ENCODE assay signal across 29 cellular contexts in genomic region chr18:73697395-73697794, GRCh38.
"Had no signal": no experiment of that assay in that cellular context is flagged by ENCODE, and none has a peak within 500 bp of the region (broad histone marks: within the 10 kb centered on the region; RNA-seq: fewer than 3 reads in every experiment).

No MANE protein-coding gene starts in this region.

- H3K4me1 ChIP-seq: colonic mucosa, esophagus muscularis mucosa, esophagus squamous epithelium, gastrocnemius medialis, gastroesophageal sphincter, heart left ventricle, heart right ventricle had no signal

- H3K4me3 Mint-ChIP-seq: dendritic cell treated with granulocyte-macrophage colony-stimulating factor and Interleukin-4, amounts not matched to agents 40 ng/mL and 50 ng/mL, for 4 days; effector memory CD8-positive, alpha-beta T cell; endodermal cell had no signal

- H3K9me3 Mint-ChIP-seq: dendritic cell treated with granulocyte-macrophage colony-stimulating factor and Interleukin-4, amounts not matched to agents 40 ng/mL and 50 ng/mL, for 4 days; endodermal cell had no signal

- ATAC-seq: effector memory CD8-positive, alpha-beta T cell; esophagus mucosa; foreskin keratinocyte; gastrocnemius medialis; gastroesophageal sphincter; heart left ventricle had no signal

- H3K27me3 ChIP-seq: colonic mucosa, dorsolateral prefrontal cortex, esophagus muscularis mucosa, esophagus squamous epithelium, foreskin keratinocyte, gastrocnemius medialis, gastroesophageal sphincter, heart left ventricle, heart right ventricle had no signal

- FAIRE-seq: colon, endometrium, endothelial cell of umbilical vein, frontal cortex had no signal

- H3K9me3 ChIP-seq: colonic mucosa, esophagus muscularis mucosa, esophagus squamous epithelium, gastrocnemius medialis, gastroesophageal sphincter had no signal

- H3K27me3 Mint-ChIP-seq: dendritic cell treated with granulocyte-macrophage colony-stimulating factor and Interleukin-4, amounts not matched to agents 40 ng/mL and 50 ng/mL, for 4 days; effector memory CD8-positive, alpha-beta T cell had no signal

- H3K4me1 Mint-ChIP-seq: endodermal cell had no signal

- DNase-seq: colonic mucosa; cortex of kidney; dermis blood vessel endothelial cell; dorsolateral prefrontal cortex; effector CD4-positive, alpha-beta T cell; effector CD8-positive, alpha-beta T cell; effector memory CD4-positive, alpha-beta T cell; effector memory CD8-positive, alpha-beta T cell; endodermal cell; erythroblast; esophagus squamous epithelium; foreskin fibroblast; foreskin keratinocyte; foreskin melanocyte; gastrocnemius medialis; glutamatergic neuron; head of caudate nucleus; heart left ventricle; heart right ventricle had no signal

- H3K27ac ChIP-seq: colonic mucosa, coronary artery, dorsolateral prefrontal cortex, epithelial cell of prostate, esophagus muscularis mucosa, esophagus squamous epithelium, foreskin keratinocyte, gastrocnemius medialis, gastroesophageal sphincter, heart left ventricle, heart right ventricle had no signal

- H3K36me3 ChIP-seq: colonic mucosa, esophagus muscularis mucosa, esophagus squamous epithelium, gastrocnemius medialis, gastroesophageal sphincter, heart left ventricle, heart right ventricle had no signal

- H3K27ac Mint-ChIP-seq: dendritic cell treated with granulocyte-macrophage colony-stimulating factor and Interleukin-4, amounts not matched to agents 40 ng/mL and 50 ng/mL, for 4 days; effector memory CD8-positive, alpha-beta T cell; endodermal cell had no signal

- H3K4me3 ChIP-seq: colonic mucosa, coronary artery, dorsolateral prefrontal cortex, esophagus muscularis mucosa, esophagus squamous epithelium, gastrocnemius medialis, gastroesophageal sphincter, heart left ventricle, heart right ventricle had no signal
